Comparison of ENCODE assay signal across 18 cellular contexts in genomic region chr16:54289242-54290051, GRCh38. TPM values are rescaled to one million over a fixed set of nuclear protein-coding genes. Genes with fewer than 3 reads are reported as not detected.
DNase-seq lines count a peak whose midpoint lies in the region; ATAC-seq and TF ChIP-seq lines count a peak whose summit lies in the region.
"Had no signal": no experiment of that assay in that cellular context is flagged by ENCODE, and none has a peak within 500 bp of the region (broad histone marks: within the 10 kb centered on the region; RNA-seq: fewer than 3 reads in every experiment).

No MANE protein-coding gene starts in this region.

- H3K4me3 ChIP-seq in HEK293 (ENCODE audit: low read depth, low read length): no peak overlapping the region
- H3K4me3 ChIP-seq: A549, lower lobe of right lung, SJCRH30, vagina had no signal

- H3K36me3 Mint-ChIP-seq in activated CD4-positive, alpha-beta T cell treated with anti-CD3 and anti-CD28 coated beads, Interleukin-2, amount 10 ng/mL, durations not matched to agents 7 days and 5 days (ENCODE audit: low read depth): peaks cover 11% of the 10 kb centered on the region
- peaks cover 10% of the 10 kb centered on the region for H3K36me3 Mint-ChIP-seq in endothelial cell (ENCODE audit: low read depth, unreplicated experiment)
- H3K36me3 Mint-ChIP-seq in nephron (ENCODE audit: low read depth): peaks cover 4% of the 10 kb centered on the region
- H3K36me3 Mint-ChIP-seq in osteocyte (ENCODE audit: unreplicated experiment): no peaks in the 10 kb centered on the region

- CTCF ChIA-PET in activated CD4-positive, alpha-beta T cell treated with anti-CD3 and anti-CD28 coated beads, Interleukin-2, amount 10 ng/mL, durations not matched to agents 7 days and 5 days (lab: Charles Lee): no interaction called here
- CTCF ChIA-PET in HEK293 (lab: Yijun Ruan, JAX): no interaction called here

- H3K9me3 ChIP-seq in HEK293 (ENCODE audit: control insufficient read depth, insufficient read depth, low read depth, low read length): no peaks in the 10 kb centered on the region
- H3K9me3 ChIP-seq: A549, lower lobe of right lung, sigmoid colon, SJCRH30, vagina had no signal

- peaks cover 17% of the 10 kb centered on the region for H3K4me1 Mint-ChIP-seq in activated CD4-positive, alpha-beta T cell treated with anti-CD3 and anti-CD28 coated beads, Interleukin-2, amount 10 ng/mL, durations not matched to agents 7 days and 5 days
- H3K4me1 Mint-ChIP-seq in endothelial cell (ENCODE audit: unreplicated experiment) (peaks cover 24% of the 10 kb centered on the region), nephron (peaks cover 25% of the 10 kb centered on the region), osteocyte (ENCODE audit: unreplicated experiment) (peaks cover 30% of the 10 kb centered on the region)

- H3K27me3 Mint-ChIP-seq in activated CD4-positive, alpha-beta T cell treated with anti-CD3 and anti-CD28 coated beads, Interleukin-2, amount 10 ng/mL, durations not matched to agents 7 days and 5 days: peaks cover 76% of the 10 kb centered on the region
- H3K27me3 Mint-ChIP-seq in endothelial cell (ENCODE audit: unreplicated experiment) (peaks cover 20% of the 10 kb centered on the region), nephron (ENCODE audit: low read depth) (peaks cover 94% of the 10 kb centered on the region), osteocyte (ENCODE audit: unreplicated experiment) (peaks cover 77% of the 10 kb centered on the region)

- TF ChIP-seq CTCF in HEK293 (tag by site-specific recombination; IDR thresholded peaks at IDR 0.05) (no peak), endothelial cell (IDR thresholded peaks at IDR 0.05; ENCODE audit: unreplicated experiment) (no peak), nephron (IDR thresholded peaks at IDR 0.05; ENCODE audit: unreplicated experiment in 3 of 3) (no peak), osteocyte (IDR thresholded peaks at IDR 0.05) (no peak)

- ATAC-seq in GM18498 (IDR thresholded peaks at IDR 0.05; ENCODE audit: unreplicated experiment): no peak
- ATAC-seq: A549; lower lobe of right lung; natural killer cell treated with Interleukin-12 subunit alpha and Interleukin-12 subunit beta and Interleukin-15 and Interleukin-18, amount 100 ng/mL, for 72 hours had no signal

- no peaks in the 10 kb centered on the region for H3K36me3 ChIP-seq in HEK293 (ENCODE audit: control insufficient read depth in 2 of 2, insufficient read depth in 1 of 2, low read length in 2 of 2)
- H3K36me3 ChIP-seq: lower lobe of right lung, sigmoid colon, SJCRH30, vagina had no signal

- H3K9me3 Mint-ChIP-seq in activated CD4-positive, alpha-beta T cell treated with anti-CD3 and anti-CD28 coated beads, Interleukin-2, amount 10 ng/mL, durations not matched to agents 7 days and 5 days: no peaks in the 10 kb centered on the region
- H3K9me3 Mint-ChIP-seq in endothelial cell (ENCODE audit: unreplicated experiment) (no peaks in the 10 kb centered on the region), nephron (peaks cover 3% of the 10 kb centered on the region), osteocyte (ENCODE audit: unreplicated experiment) (no peaks in the 10 kb centered on the region)
- H3K9me3 Mint-ChIP-seq: natural killer cell treated with Interleukin-12 subunit alpha and Interleukin-12 subunit beta and Interleukin-15 and Interleukin-18, amount 100 ng/mL, for 72 hours had no signal

- H3K27ac ChIP-seq in HEK293 (ENCODE audit: extremely low read depth, low read depth, low read length): no peak overlapping the region
- H3K27ac ChIP-seq: A549, lower lobe of right lung, sigmoid colon, SJCRH30, vagina had no signal

- H3K4me1 ChIP-seq in HEK293 (ENCODE audit: control insufficient read depth, insufficient read depth, low read length): 0 out of 2 replicates have a peak, but pooled peaks cover 2% of the 10 kb centered on the region
- H3K4me1 ChIP-seq: SJCRH30 had no signal

- H3K27ac Mint-ChIP-seq in activated CD4-positive, alpha-beta T cell treated with anti-CD3 and anti-CD28 coated beads, Interleukin-2, amount 10 ng/mL, durations not matched to agents 7 days and 5 days: peak overlapping the region; percentile 58
- no peak overlapping the region for H3K27ac Mint-ChIP-seq in endothelial cell (ENCODE audit: unreplicated experiment)
- no peak overlapping the region for H3K27ac Mint-ChIP-seq in nephron
- H3K27ac Mint-ChIP-seq in osteocyte (ENCODE audit: unreplicated experiment): no peak overlapping the region
- H3K27ac Mint-ChIP-seq: natural killer cell treated with Interleukin-12 subunit alpha and Interleukin-12 subunit beta and Interleukin-15 and Interleukin-18, amount 100 ng/mL, for 72 hours had no signal

- H3K4me3 Mint-ChIP-seq in activated CD4-positive, alpha-beta T cell treated with anti-CD3 and anti-CD28 coated beads, Interleukin-2, amount 10 ng/mL, durations not matched to agents 7 days and 5 days: no peak overlapping the region
- H3K4me3 Mint-ChIP-seq in endothelial cell (ENCODE audit: unreplicated experiment): peak overlapping the region; percentile 79
- peak overlapping the region; percentile 64 to 79 (median 72) for H3K4me3 Mint-ChIP-seq in nephron
- H3K4me3 Mint-ChIP-seq in osteocyte (ENCODE audit: unreplicated experiment): no peak overlapping the region
- H3K4me3 Mint-ChIP-seq: natural killer cell treated with Interleukin-12 subunit alpha and Interleukin-12 subunit beta and Interleukin-15 and Interleukin-18, amount 100 ng/mL, for 72 hours had no signal

- DNase-seq in activated CD4-positive, alpha-beta T cell treated with anti-CD3 and anti-CD28 coated beads, Interleukin-2, amount 10 ng/mL, durations not matched to agents 7 days and 5 days: no peak
- no peak for DNase-seq in activated CD4-positive, alpha-beta T cell treated with anti-CD3 and anti-CD28 coated beads for 48 hours
- DNase-seq in endothelial cell (ENCODE audit: low spot score) (peak; percentile 36), NCI-H2227 (lab: John Stamatoyannopoulos, UW; ENCODE audit: unreplicated experiment) (no peak), osteocyte (ENCODE audit: extremely low spot score, unreplicated experiment) (no peak)
- DNase-seq: cerebellar nuclear complex; erythroblast; lower lobe of right lung; SJCRH30; stimulated activated naive CD4-positive, alpha-beta T cell had no signal

- POLR2A ChIA-PET in activated CD4-positive, alpha-beta T cell treated with anti-CD3 and anti-CD28 coated beads, Interleukin-2, amount 10 ng/mL, durations not matched to agents 7 days and 5 days (lab: Charles Lee): no interaction called here
- POLR2A ChIA-PET in HEK293 (lab: Yijun Ruan, JAX): interaction anchor here (0.6 to 0.7 kb wide), 2 partner anchors 57 to 547 kb away, joined by 3 read pairs; no protein-coding TSS in a partner anchor

TF ChIP-seq in HEK293, 187 proteins besides CTCF, POLR2A, EP300 and RAD21:
- TF ChIP-seq ZBTB8A (tag by site-specific recombination; IDR thresholded peaks at IDR 0.05) (no peak), ZNF214 (tag by site-specific recombination; IDR thresholded peaks at IDR 0.05; ENCODE audit: borderline replicate concordance) (no peak), TRIM28 (IDR thresholded peaks at IDR 0.05; ENCODE audit: borderline replicate concordance, low read length) (peak; percentile 20; the same call in 1 of the 2 replicates)

RNA-seq across cellular contexts. Expression of gene IRX3, which starts 2.9 kb away (rescaled TPM):
- not detected for total RNA-seq in activated CD4-positive, alpha-beta T cell treated with anti-CD3 and anti-CD28 coated beads, Interleukin-2, amount 10 ng/mL, durations not matched to agents 7 days and 5 days
- total RNA-seq in endothelial cell (ENCODE audit: unreplicated experiment) (30.5 TPM), osteocyte (0.63 and 0.91 TPM in 2 replicates)
- total RNA-seq: G401; natural killer cell treated with Interleukin-12 subunit alpha and Interleukin-12 subunit beta and Interleukin-15 and Interleukin-18, amount 100 ng/mL, for 72 hours had no signal

Comparison
In these comparisons a context has a peak if more than half of its experiments do, and no peak if none do; other contexts are left out.
1. H3K4me3 Mint-ChIP-seq: peak in endothelial cell (single experiment) and nephron (3 of 3); none in activated CD4-positive, alpha-beta T cell treated with anti-CD3 and anti-CD28 coated beads, Interleukin-2, amount 10 ng/mL, durations not matched to agents 7 days and 5 days (single experiment) and osteocyte (single experiment).
2. RNA of gene IRX3, which starts 2.9 kb away (total RNA-seq): 30.5 TPM in endothelial cell (single experiment); 0.63 to 0.91 TPM in osteocyte and not detected in activated CD4-positive, alpha-beta T cell treated with anti-CD3 and anti-CD28 coated beads, Interleukin-2, amount 10 ng/mL, durations not matched to agents 7 days and 5 days; every median in the first group is over 10 times any median in the second.